Comparison of ENCODE assay signal across 12 cellular contexts in genomic region chr2:20333738-20334137, GRCh38. TPM values are rescaled to one million over a fixed set of nuclear protein-coding genes. Genes with fewer than 3 reads are reported as not detected.
A peak's percentile ranks its signal among the peaks of the same experiment; 100 is the strongest.
DNase-seq lines count a peak whose midpoint lies in the region; ATAC-seq, FAIRE-seq and TF ChIP-seq lines count a peak whose summit lies in the region.
"Had no signal": no experiment of that assay in that cellular context is flagged by ENCODE, and none has a peak within 500 bp of the region (broad histone marks: within the 10 kb centered on the region; RNA-seq: fewer than 3 reads in every experiment).

No MANE protein-coding gene starts in this region.

- peak overlapping the region; percentile 49 to 75 (median 56) for H3K4me3 Mint-ChIP-seq in immature natural killer cell

- FAIRE-seq in GM12892 (lab: Jason Lieb, UNC) = peak; percentile 76
- FAIRE-seq: G401.6, TTC549 had no signal

- DNase-seq in GM12892 (ENCODE audit: insufficient read length) (no peak), immature natural killer cell (peak; percentile 13 to 30 (median 20)), COLO829 (ENCODE audit: low spot score) (no peak), NCI-H128 (lab: John Stamatoyannopoulos, UW; ENCODE audit: unreplicated experiment) (no peak)
- DNase-seq: activated CD8-positive, alpha-beta memory T cell treated with anti-CD3 and anti-CD28 coated beads, Interleukin-2, amount 50 U/mL, for 4 hours; substantia nigra had no signal

- H3K27ac Mint-ChIP-seq in immature natural killer cell = peak overlapping the region; percentile 26 to 86 (median 68)

- ATAC-seq in GM19395 (IDR thresholded peaks at IDR 0.05; ENCODE audit: unreplicated experiment) = peak; percentile 67
- peak; percentile 64 for ATAC-seq in HG03175 (IDR thresholded peaks at IDR 0.05; ENCODE audit: unreplicated experiment)
- ATAC-seq in HG03469 (IDR thresholded peaks at IDR 0.05; ENCODE audit: unreplicated experiment) = no peak
- ATAC-seq in HG02970 (IDR thresholded peaks at IDR 0.05; ENCODE audit: low FRiP score, unreplicated experiment) = no peak

- peaks cover 6 to 9% (median 8%) of the 10 kb centered on the region in 3 donors for H3K36me3 Mint-ChIP-seq in immature natural killer cell

- no peaks in the 10 kb centered on the region for H3K9me3 Mint-ChIP-seq in immature natural killer cell

- H3K4me1 Mint-ChIP-seq in immature natural killer cell = peaks cover 87 to 98% of the 10 kb centered on the region in 2 donors

- no peak for TF ChIP-seq POLR2A in GM12892 (IDR thresholded peaks at IDR 0.05; ENCODE audit: low read depth, low read length)

- H3K27me3 Mint-ChIP-seq in immature natural killer cell (ENCODE audit: low read depth in 3 of 3) = no peaks in the 10 kb centered on the region

RNA-seq across cellular contexts. Expression of gene PUM2, which starts 16.9 kb away (rescaled TPM):
- polyA plus RNA-seq in GM12892 (2012; ENCODE audit: missing spikeins) = 56.2 TPM
- polyA plus RNA-seq in immature natural killer cell = 10 to 100 TPM; 11.2 to 23.9 (median 21.1) TPM

Comparison
In these comparisons a context has a peak if more than half of its experiments do, and no peak if none do; other contexts are left out.
1. DNase-seq: peak in immature natural killer cell (3 of 3); none in GM12892 (single experiment), COLO829 (single experiment) and NCI-H128 (single experiment).
2. ATAC-seq: peak in GM19395 (single experiment) and HG03175 (single experiment); none in HG03469 (single experiment) and HG02970 (single experiment).